ENCODE assay signal across 1 cellular context in the genomic region with DNA sequence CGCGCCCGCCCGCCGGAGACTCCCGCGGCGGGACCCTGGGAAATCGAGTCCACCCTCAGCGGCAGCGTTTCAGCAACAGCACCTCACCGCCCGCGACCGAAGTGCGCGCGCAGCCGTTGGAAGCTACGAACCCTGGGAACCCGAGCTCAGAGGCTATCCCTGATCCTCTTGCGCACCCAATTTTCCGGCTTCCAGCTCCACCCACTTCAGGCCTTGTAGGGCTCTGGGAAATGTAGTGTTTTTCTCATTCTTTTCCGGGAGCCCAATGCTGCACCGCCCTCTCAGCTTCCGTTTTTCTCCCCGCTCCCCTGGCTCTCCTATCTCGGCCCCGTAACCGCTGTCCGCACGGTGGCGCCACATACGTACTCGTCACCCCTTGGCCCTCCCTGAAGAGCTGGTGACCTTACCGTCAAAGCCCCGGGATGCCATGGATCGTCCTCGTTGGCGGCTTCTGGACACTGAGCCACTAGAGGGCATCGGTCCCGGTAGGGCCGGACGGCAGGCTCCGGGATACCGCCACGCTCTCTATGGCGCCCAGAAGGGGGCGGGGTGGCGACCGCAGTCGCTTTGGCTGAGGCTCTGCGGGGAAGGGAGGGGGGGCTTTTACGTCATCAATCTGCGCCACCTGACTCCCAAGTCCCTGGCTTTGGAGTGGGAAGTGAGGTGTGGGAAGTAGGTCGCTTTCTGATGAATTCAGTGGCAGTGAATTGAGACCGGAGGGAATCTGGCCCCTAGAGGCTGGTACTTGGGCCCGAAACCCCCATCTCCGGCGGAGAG.
A peak's percentile ranks its signal among the peaks of the same experiment; 100 is the strongest.
TF ChIP-seq lines count a peak whose summit lies in the region.

A gene (plus strand): TSS at position 687 of the 777 bp plus-strand sequence. CDS start 3,948 bp downstream, outside the sequence.
A gene (minus strand): TSS at position 102 of the 777 bp plus-strand sequence. CDS start 225 bp downstream, outside the sequence.

TF ChIP-seq in HEK293, 187 proteins besides CTCF, POLR2A, EP300 and RAD21 (continued from another document and continues in another):
- TF ChIP-seq SP7 (tag by site-specific recombination; IDR thresholded peaks at IDR 0.05) (peak; percentile 91), ZNF10 (tag by site-specific recombination; IDR thresholded peaks at IDR 0.05) (peak; percentile 18; the same call in 1 of the 2 replicates), ZNF629 (tag by site-specific recombination; IDR thresholded peaks at IDR 0.05) (peak; percentile 96), ZNF391 (tag by site-specific recombination; IDR thresholded peaks at IDR 0.05; ENCODE audit: borderline replicate concordance, low read depth) (peak; percentile 86; the same call in 1 of the 2 replicates), ZNF529 (tag by site-specific recombination; IDR thresholded peaks at IDR 0.05; ENCODE audit: insufficient replicate concordance) (no peak), ZNF830 (tag by site-specific recombination; IDR thresholded peaks at IDR 0.05; ENCODE audit: low read depth) (no peak), ZNF133 (tag by site-specific recombination; IDR thresholded peaks at IDR 0.05) (no peak; the same call in 1 of the 2 replicates), ZNF561 (tag by site-specific recombination; IDR thresholded peaks at IDR 0.05; ENCODE audit: borderline replicate concordance) (0 out of 2 replicates have a peak, but pooled peaks have one; percentile 26), ZNF202 (tag by site-specific recombination; IDR thresholded peaks at IDR 0.05; ENCODE audit: borderline replicate concordance) (no peak), ZEB2 (tag by site-specific recombination; IDR thresholded peaks at IDR 0.05) (peak; percentile 100), MYNN (tag by site-specific recombination; IDR thresholded peaks at IDR 0.05; ENCODE audit: borderline replicate concordance) (no peak), GLIS1 (tag by site-specific recombination; IDR thresholded peaks at IDR 0.05) (peak; percentile 87), ZNF626 (tag by site-specific recombination; IDR thresholded peaks at IDR 0.05) (no peak), ZNF223 (tag by site-specific recombination; IDR thresholded peaks at IDR 0.05) (no peak), ZNF777 (tag by site-specific recombination; IDR thresholded peaks at IDR 0.05; ENCODE audit: borderline replicate concordance) (no peak), TRIM28 (IDR thresholded peaks at IDR 0.05; ENCODE audit: borderline replicate concordance, low read length) (no peak; the same call in 1 of the 2 replicates), YY2 (tag by site-specific recombination; IDR thresholded peaks at IDR 0.05) (peak; percentile 70; the same call in 1 of the 2 replicates), ZNF76 (tag by site-specific recombination; IDR thresholded peaks at IDR 0.05; ENCODE audit: borderline replicate concordance, low read depth) (peak; percentile 90), ZNF600 (tag by site-specific recombination; IDR thresholded peaks at IDR 0.05) (no peak), ZNF140 (tag by site-specific recombination; IDR thresholded peaks at IDR 0.05) (no peak), ZNF623 (tag by site-specific recombination; IDR thresholded peaks at IDR 0.05) (peak; percentile 22; the same call in 1 of the 2 replicates), WT1 (tag by site-specific recombination; IDR thresholded peaks at IDR 0.05) (peak; percentile 77), ZNF843 (tag by site-specific recombination; IDR thresholded peaks at IDR 0.05) (no peak; the same call in none of the 2 replicates), ZNF174 (tag by site-specific recombination; IDR thresholded peaks at IDR 0.05) (no peak), PRDM1 (tag by site-specific recombination; IDR thresholded peaks at IDR 0.05) (no peak), ZNF175 (tag by site-specific recombination; IDR thresholded peaks at IDR 0.05) (no peak), BCL11A (tag by site-specific recombination; IDR thresholded peaks at IDR 0.05; ENCODE audit: low read depth) (peak; percentile 98), HOXD13 (CRISPR knock-in tag; IDR thresholded peaks at IDR 0.05; ENCODE audit: borderline replicate concordance) (no peak), ZFP37 (tag by site-specific recombination; IDR thresholded peaks at IDR 0.05) (peak; percentile 71; the same call in 1 of the 2 replicates)
- TF ChIP-seq, protein P1, sequence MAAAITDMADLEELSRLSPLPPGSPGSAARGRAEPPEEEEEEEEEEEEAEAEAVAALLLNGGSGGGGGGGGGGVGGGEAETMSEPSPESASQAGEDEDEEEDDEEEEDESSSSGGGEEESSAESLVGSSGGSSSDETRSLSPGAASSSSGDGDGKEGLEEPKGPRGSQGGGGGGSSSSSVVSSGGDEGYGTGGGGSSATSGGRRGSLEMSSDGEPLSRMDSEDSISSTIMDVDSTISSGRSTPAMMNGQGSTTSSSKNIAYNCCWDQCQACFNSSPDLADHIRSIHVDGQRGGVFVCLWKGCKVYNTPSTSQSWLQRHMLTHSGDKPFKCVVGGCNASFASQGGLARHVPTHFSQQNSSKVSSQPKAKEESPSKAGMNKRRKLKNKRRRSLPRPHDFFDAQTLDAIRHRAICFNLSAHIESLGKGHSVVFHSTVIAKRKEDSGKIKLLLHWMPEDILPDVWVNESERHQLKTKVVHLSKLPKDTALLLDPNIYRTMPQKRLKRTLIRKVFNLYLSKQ (tag by site-specific recombination; IDR thresholded peaks at IDR 0.05; ENCODE audit: borderline replicate concordance): no peak
- TF ChIP-seq, protein P2, sequence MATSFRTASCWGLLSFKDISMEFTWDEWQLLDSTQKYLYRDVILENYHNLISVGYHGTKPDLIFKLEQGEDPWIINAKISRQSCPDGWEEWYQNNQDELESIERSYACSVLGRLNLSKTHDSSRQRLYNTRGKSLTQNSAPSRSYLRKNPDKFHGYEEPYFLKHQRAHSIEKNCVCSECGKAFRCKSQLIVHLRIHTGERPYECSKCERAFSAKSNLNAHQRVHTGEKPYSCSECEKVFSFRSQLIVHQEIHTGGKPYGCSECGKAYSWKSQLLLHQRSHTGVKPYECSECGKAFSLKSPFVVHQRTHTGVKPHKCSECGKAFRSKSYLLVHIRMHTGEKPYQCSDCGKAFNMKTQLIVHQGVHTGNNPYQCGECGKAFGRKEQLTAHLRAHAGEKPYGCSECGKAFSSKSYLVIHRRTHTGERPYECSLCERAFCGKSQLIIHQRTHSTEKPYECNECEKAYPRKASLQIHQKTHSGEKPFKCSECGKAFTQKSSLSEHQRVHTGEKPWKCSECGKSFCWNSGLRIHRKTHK (tag by site-specific recombination; IDR thresholded peaks at IDR 0.05): no peak
- TF ChIP-seq, protein P3, sequence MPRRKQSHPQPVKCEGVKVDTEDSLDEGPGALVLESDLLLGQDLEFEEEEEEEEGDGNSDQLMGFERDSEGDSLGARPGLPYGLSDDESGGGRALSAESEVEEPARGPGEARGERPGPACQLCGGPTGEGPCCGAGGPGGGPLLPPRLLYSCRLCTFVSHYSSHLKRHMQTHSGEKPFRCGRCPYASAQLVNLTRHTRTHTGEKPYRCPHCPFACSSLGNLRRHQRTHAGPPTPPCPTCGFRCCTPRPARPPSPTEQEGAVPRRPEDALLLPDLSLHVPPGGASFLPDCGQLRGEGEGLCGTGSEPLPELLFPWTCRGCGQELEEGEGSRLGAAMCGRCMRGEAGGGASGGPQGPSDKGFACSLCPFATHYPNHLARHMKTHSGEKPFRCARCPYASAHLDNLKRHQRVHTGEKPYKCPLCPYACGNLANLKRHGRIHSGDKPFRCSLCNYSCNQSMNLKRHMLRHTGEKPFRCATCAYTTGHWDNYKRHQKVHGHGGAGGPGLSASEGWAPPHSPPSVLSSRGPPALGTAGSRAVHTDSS (tag by site-specific recombination; IDR thresholded peaks at IDR 0.05): no peak
- TF ChIP-seq, protein P4, sequence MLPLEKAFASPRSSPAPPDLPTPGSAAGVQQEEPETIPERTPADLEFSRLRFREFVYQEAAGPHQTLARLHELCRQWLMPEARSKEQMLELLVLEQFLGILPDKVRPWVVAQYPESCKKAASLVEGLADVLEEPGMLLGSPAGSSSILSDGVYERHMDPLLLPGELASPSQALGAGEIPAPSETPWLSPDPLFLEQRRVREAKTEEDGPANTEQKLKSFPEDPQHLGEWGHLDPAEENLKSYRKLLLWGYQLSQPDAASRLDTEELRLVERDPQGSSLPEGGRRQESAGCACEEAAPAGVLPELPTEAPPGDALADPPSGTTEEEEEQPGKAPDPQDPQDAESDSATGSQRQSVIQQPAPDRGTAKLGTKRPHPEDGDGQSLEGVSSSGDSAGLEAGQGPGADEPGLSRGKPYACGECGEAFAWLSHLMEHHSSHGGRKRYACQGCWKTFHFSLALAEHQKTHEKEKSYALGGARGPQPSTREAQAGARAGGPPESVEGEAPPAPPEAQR (tag by site-specific recombination; IDR thresholded peaks at IDR 0.05): 0 out of 2 replicates have a peak, but pooled peaks have one; percentile 40
- TF ChIP-seq, protein P5, sequence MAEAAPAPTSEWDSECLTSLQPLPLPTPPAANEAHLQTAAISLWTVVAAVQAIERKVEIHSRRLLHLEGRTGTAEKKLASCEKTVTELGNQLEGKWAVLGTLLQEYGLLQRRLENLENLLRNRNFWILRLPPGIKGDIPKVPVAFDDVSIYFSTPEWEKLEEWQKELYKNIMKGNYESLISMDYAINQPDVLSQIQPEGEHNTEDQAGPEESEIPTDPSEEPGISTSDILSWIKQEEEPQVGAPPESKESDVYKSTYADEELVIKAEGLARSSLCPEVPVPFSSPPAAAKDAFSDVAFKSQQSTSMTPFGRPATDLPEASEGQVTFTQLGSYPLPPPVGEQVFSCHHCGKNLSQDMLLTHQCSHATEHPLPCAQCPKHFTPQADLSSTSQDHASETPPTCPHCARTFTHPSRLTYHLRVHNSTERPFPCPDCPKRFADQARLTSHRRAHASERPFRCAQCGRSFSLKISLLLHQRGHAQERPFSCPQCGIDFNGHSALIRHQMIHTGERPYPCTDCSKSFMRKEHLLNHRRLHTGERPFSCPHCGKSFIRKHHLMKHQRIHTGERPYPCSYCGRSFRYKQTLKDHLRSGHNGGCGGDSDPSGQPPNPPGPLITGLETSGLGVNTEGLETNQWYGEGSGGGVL (tag by site-specific recombination; IDR thresholded peaks at IDR 0.05): 0 out of 2 replicates have a peak, but pooled peaks have one; percentile 17
- TF ChIP-seq, protein P6, sequence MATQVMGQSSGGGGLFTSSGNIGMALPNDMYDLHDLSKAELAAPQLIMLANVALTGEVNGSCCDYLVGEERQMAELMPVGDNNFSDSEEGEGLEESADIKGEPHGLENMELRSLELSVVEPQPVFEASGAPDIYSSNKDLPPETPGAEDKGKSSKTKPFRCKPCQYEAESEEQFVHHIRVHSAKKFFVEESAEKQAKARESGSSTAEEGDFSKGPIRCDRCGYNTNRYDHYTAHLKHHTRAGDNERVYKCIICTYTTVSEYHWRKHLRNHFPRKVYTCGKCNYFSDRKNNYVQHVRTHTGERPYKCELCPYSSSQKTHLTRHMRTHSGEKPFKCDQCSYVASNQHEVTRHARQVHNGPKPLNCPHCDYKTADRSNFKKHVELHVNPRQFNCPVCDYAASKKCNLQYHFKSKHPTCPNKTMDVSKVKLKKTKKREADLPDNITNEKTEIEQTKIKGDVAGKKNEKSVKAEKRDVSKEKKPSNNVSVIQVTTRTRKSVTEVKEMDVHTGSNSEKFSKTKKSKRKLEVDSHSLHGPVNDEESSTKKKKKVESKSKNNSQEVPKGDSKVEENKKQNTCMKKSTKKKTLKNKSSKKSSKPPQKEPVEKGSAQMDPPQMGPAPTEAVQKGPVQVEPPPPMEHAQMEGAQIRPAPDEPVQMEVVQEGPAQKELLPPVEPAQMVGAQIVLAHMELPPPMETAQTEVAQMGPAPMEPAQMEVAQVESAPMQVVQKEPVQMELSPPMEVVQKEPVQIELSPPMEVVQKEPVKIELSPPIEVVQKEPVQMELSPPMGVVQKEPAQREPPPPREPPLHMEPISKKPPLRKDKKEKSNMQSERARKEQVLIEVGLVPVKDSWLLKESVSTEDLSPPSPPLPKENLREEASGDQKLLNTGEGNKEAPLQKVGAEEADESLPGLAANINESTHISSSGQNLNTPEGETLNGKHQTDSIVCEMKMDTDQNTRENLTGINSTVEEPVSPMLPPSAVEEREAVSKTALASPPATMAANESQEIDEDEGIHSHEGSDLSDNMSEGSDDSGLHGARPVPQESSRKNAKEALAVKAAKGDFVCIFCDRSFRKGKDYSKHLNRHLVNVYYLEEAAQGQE (tag by site-specific recombination; IDR thresholded peaks at IDR 0.05): no peak; the same call in 1 of the 2 replicates
- TF ChIP-seq, protein P7, sequence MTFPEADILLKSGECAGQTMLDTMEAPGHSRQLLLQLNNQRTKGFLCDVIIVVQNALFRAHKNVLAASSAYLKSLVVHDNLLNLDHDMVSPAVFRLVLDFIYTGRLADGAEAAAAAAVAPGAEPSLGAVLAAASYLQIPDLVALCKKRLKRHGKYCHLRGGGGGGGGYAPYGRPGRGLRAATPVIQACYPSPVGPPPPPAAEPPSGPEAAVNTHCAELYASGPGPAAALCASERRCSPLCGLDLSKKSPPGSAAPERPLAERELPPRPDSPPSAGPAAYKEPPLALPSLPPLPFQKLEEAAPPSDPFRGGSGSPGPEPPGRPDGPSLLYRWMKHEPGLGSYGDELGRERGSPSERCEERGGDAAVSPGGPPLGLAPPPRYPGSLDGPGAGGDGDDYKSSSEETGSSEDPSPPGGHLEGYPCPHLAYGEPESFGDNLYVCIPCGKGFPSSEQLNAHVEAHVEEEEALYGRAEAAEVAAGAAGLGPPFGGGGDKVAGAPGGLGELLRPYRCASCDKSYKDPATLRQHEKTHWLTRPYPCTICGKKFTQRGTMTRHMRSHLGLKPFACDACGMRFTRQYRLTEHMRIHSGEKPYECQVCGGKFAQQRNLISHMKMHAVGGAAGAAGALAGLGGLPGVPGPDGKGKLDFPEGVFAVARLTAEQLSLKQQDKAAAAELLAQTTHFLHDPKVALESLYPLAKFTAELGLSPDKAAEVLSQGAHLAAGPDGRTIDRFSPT (tag by site-specific recombination; IDR thresholded peaks at IDR 0.05): peak; percentile 91
- TF ChIP-seq, protein P8, sequence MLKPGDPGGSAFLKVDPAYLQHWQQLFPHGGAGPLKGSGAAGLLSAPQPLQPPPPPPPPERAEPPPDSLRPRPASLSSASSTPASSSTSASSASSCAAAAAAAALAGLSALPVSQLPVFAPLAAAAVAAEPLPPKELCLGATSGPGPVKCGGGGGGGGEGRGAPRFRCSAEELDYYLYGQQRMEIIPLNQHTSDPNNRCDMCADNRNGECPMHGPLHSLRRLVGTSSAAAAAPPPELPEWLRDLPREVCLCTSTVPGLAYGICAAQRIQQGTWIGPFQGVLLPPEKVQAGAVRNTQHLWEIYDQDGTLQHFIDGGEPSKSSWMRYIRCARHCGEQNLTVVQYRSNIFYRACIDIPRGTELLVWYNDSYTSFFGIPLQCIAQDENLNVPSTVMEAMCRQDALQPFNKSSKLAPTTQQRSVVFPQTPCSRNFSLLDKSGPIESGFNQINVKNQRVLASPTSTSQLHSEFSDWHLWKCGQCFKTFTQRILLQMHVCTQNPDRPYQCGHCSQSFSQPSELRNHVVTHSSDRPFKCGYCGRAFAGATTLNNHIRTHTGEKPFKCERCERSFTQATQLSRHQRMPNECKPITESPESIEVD (tag by site-specific recombination; IDR thresholded peaks at IDR 0.05): no peak; the same call in 1 of the 2 replicates
- TF ChIP-seq, protein P9, sequence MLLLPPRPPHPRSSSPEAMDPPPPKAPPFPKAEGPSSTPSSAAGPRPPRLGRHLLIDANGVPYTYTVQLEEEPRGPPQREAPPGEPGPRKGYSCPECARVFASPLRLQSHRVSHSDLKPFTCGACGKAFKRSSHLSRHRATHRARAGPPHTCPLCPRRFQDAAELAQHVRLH (tag by site-specific recombination; IDR thresholded peaks at IDR 0.05): peak; percentile 57; the same call in 1 of the 2 replicates
